ENCODE assay signal across 8 cellular contexts in genomic region chr3:146542179-146542578, GRCh38. TPM values are rescaled to one million over a fixed set of nuclear protein-coding genes. Genes with fewer than 3 reads are reported as not detected.
A peak's percentile ranks its signal among the peaks of the same experiment; 100 is the strongest.
DNase-seq lines count a peak whose midpoint lies in the region; ATAC-seq and TF ChIP-seq lines count a peak whose summit lies in the region.

No MANE protein-coding gene starts in this region.

- H3K27ac ChIP-seq in PC-9 (no peak overlapping the region), psoas muscle (no peak overlapping the region), WERI-Rb-1 (no peak overlapping the region)

- intact Hi-C loops in PC-9 (cut with micrococcal nuclease; ENCODE audit: unreplicated experiment) = loop anchor here (2.0 kb wide), 1 partner anchor 21 kb away; no protein-coding TSS in a partner anchor
- intact Hi-C loops in psoas muscle (cut with DNase I) = no loop called here

- H3K9me2 ChIP-seq in PC-9 (ENCODE audit: insufficient read depth) = no peaks in the 10 kb centered on the region

- H2AFZ ChIP-seq in PC-9 = no peak overlapping the region

- DNase-seq in GM06990 (ENCODE audit: extremely low read depth, insufficient read length) (no peak), PC-9 (no peak), epithelial cell of proximal tubule (ENCODE audit: low read depth) (no peak), psoas muscle (no peak), WERI-Rb-1 (no peak), retina (no peak), foreskin melanocyte (no peak)

- TF ChIP-seq CTCF in GM06990 (IDR thresholded peaks at IDR 0.05; ENCODE audit: insufficient read depth, low read length, poor library complexity, severe bottlenecking) = no peak
- TF ChIP-seq CTCF in PC-9 (conservative IDR thresholded peaks at IDR 0.05) = no peak
- TF ChIP-seq CTCF in epithelial cell of proximal tubule (conservative IDR thresholded peaks at IDR 0.05; ENCODE audit: low read depth, low read length) = no peak
- TF ChIP-seq CTCF in psoas muscle (IDR thresholded peaks at IDR 0.05) = no peak
- TF ChIP-seq CTCF in WERI-Rb-1 (IDR thresholded peaks at IDR 0.05; ENCODE audit: low read depth, low read length) = no peak

- no peak for ATAC-seq in psoas muscle
- ATAC-seq in HG02970 (IDR thresholded peaks at IDR 0.05; ENCODE audit: low FRiP score, unreplicated experiment) = no peak

- 0 out of 2 replicates have a peak, but pooled peaks cover 6% of the 10 kb centered on the region for H3F3A ChIP-seq in PC-9 (ENCODE audit: insufficient read depth, low read depth)

- H3K9me3 ChIP-seq in PC-9 (ENCODE audit: insufficient read depth, low read depth) (no peaks in the 10 kb centered on the region), psoas muscle (no peaks in the 10 kb centered on the region), WERI-Rb-1 (ENCODE audit: severe bottlenecking) (peaks cover 3% of the 10 kb centered on the region)

- 74 to 77% (median 76%) methylated on average over 2 of the region's 2 CpGs for WGBS in psoas muscle, 3 donors

- BruUV-seq in PC-9 (replicated peaks; lab: Mats Ljungman, UMichigan) = no TSS peak

- POLR2A ChIA-PET in PC-9 (lab: Charles Lee; ENCODE audit: unreplicated experiment) = no interaction called here

- H4K20me1 ChIP-seq in PC-9 (ENCODE audit: insufficient read depth) = no peaks in the 10 kb centered on the region; the same call in 1 of the 2 replicates

- H3K4me1 ChIP-seq in PC-9 (replicated peaks; ENCODE audit: insufficient read depth) (peaks cover 26% of the 10 kb centered on the region), psoas muscle (peaks cover 5% of the 10 kb centered on the region)

- peaks cover 49% of the 10 kb centered on the region for H3K79me2 ChIP-seq in PC-9 (ENCODE audit: low read depth)

- CTCF ChIA-PET in PC-9 (lab: Charles Lee) = no interaction called here

- H3K36me3 ChIP-seq in GM06990 (ENCODE audit: control insufficient read depth, insufficient read depth, low read length) = no peaks in the 10 kb centered on the region
- peaks cover 10% of the 10 kb centered on the region; the same call in 1 of the 2 replicates for H3K36me3 ChIP-seq in PC-9 (ENCODE audit: low read depth)
- H3K36me3 ChIP-seq in psoas muscle (ENCODE audit: insufficient read depth in 1 of 2, low read depth in 1 of 2) = no peaks in the 10 kb centered on the region
- H3K36me3 ChIP-seq in WERI-Rb-1 = no peaks in the 10 kb centered on the region; the same call in none of the 2 replicates

- H3K4me2 ChIP-seq in PC-9 = peak overlapping the region; percentile 77

- H3K4me3 ChIP-seq in GM06990 (replicated peaks; ENCODE audit: low read depth, low read length) (peak overlapping the region; percentile 32; the same call in 1 of the 2 replicates), PC-9 (no peak overlapping the region; the same call in 1 of the 2 replicates), epithelial cell of proximal tubule (ENCODE audit: low read depth, low read length) (peak overlapping the region; percentile 85), psoas muscle (peak overlapping the region; percentile 74), WERI-Rb-1 (ENCODE audit: low read depth, low read length) (no peak overlapping the region)

- H3K27me3 ChIP-seq in GM06990 (replicated peaks; ENCODE audit: control insufficient read depth, insufficient read depth, low read length) = no peaks in the 10 kb centered on the region
- no peaks in the 10 kb centered on the region for H3K27me3 ChIP-seq in PC-9 (ENCODE audit: insufficient read depth, low read depth)
- H3K27me3 ChIP-seq in psoas muscle (ENCODE audit: insufficient read depth in 3 of 3, low read length in 2 of 3) = peaks cover 0 to 6% (median 0%) of the 10 kb centered on the region in 3 donors
- no peaks in the 10 kb centered on the region for H3K27me3 ChIP-seq in WERI-Rb-1 (ENCODE audit: insufficient read depth, low read depth, severe bottlenecking)

RNA-seq across cellular contexts. Expression of gene PLSCR1, which starts 2.2 kb away (rescaled TPM):
- 60.1 and 64.0 TPM in 2 replicates for total RNA-seq in PC-9 (2021)
- total RNA-seq in epithelial cell of proximal tubule = 47.8 and 124 TPM in 2 replicates
- total RNA-seq in psoas muscle = 10 to 100 TPM; 11.1 to 31.0 (median 21.0) TPM
- 10 to 100 TPM in 1 of 3 donors, 1 to 10 TPM in 2; 7.1 to 13.1 (median 8.0) TPM for polyA plus RNA-seq in psoas muscle

Comparison
In these comparisons a context has a peak if more than half of its experiments do, and no peak if none do; other contexts are left out.
1. H3K4me3 ChIP-seq: peak in GM06990 (single experiment), epithelial cell of proximal tubule (single experiment) and psoas muscle (single experiment); none in PC-9 (single experiment) and WERI-Rb-1 (single experiment).